14 cellular contexts compared by ENCODE assay signal in genomic region chr11:105177658-105178057, GRCh38. TPM values are rescaled to one million over a fixed set of nuclear protein-coding genes. Genes with fewer than 3 reads are reported as not detected.
DNase-seq lines count a peak whose midpoint lies in the region; ATAC-seq and TF ChIP-seq lines count a peak whose summit lies in the region.
"Had no signal": no experiment of that assay in that cellular context is flagged by ENCODE, and none has a peak within 500 bp of the region (broad histone marks: within the 10 kb centered on the region; RNA-seq: fewer than 3 reads in every experiment).

No MANE protein-coding gene starts in this region.

- TF ChIP-seq CTCF in right lobe of liver (IDR thresholded peaks at IDR 0.05), result no peak

- H3K36me3 ChIP-seq in ACC112 (ENCODE audit: insufficient read depth, low read length) (no peaks in the 10 kb centered on the region), right lobe of liver (no peaks in the 10 kb centered on the region)
- H3K36me3 ChIP-seq: tibial nerve had no signal

- H3K79me2 ChIP-seq in ACC112 (ENCODE audit: control insufficient read depth, insufficient read depth, low read length, unreplicated experiment), result no peaks in the 10 kb centered on the region

- no peak for TF ChIP-seq POLR2A in right lobe of liver (IDR thresholded peaks at IDR 0.05)

- H3K27me3 ChIP-seq in ACC112 (ENCODE audit: insufficient read depth, low read length) (no peaks in the 10 kb centered on the region), right lobe of liver (no peaks in the 10 kb centered on the region)
- H3K27me3 ChIP-seq: tibial nerve had no signal

- ATAC-seq in left colon (no peak), right lobe of liver (no peak)

- DNase-seq in HS-27A (ENCODE audit: low read depth) (peak; percentile 19), astrocyte of the hippocampus (ENCODE audit: low read depth, low spot score) (peak; percentile 23), glomerular visceral epithelial cell (ENCODE audit: extremely low spot score) (peak; percentile 30), left colon (no peak), right lobe of liver (no peak), NAMALWA (ENCODE audit: low spot score) (no peak)
- no peak for DNase-seq in activated CD4-positive, alpha-beta T cell treated with anti-CD3 and anti-CD28 coated beads for 1 hour
- DNase-seq: DMS 273 treated with DMSO at 0.1 percent for 48 hours; effector memory CD4-positive, alpha-beta T cell; hippocampal formation; NCI-H2171 had no signal

- intact Hi-C loops in left colon (cut with DNase I, micrococcal nuclease) (no loop called here), right lobe of liver (cut with DNase I) (no loop called here)

- H3K4me1 ChIP-seq in ACC112 (ENCODE audit: control insufficient read depth, insufficient read depth, low read length, unreplicated experiment), result peaks cover 14% of the 10 kb centered on the region
- H3K4me1 ChIP-seq in right lobe of liver, result no peaks in the 10 kb centered on the region

- H3K27ac ChIP-seq in ACC112 (ENCODE audit: low read depth, low read length) (peak overlapping the region; percentile 82), right lobe of liver (no peak overlapping the region)
- H3K27ac ChIP-seq: tibial nerve had no signal

- peak overlapping the region; percentile 8 for H2AFZ ChIP-seq in ACC112 (ENCODE audit: low read length, unreplicated experiment)

- H3K4me3 ChIP-seq in ACC112 (ENCODE audit: low read depth, low read length), result no peak overlapping the region
- H3K4me3 ChIP-seq in right lobe of liver, result no peak overlapping the region
- H3K4me3 ChIP-seq: tibial nerve had no signal

- H3K9me3 ChIP-seq in right lobe of liver, result no peaks in the 10 kb centered on the region
- H3K9me3 ChIP-seq: tibial nerve had no signal

RNA-seq across cellular contexts. Expression of gene CARD18, which starts 38.1 kb away (rescaled TPM):
- not detected for total RNA-seq in left colon
- not detected for total RNA-seq in right lobe of liver
- total RNA-seq: A673, tibial nerve had no signal

Comparison
In these comparisons a context has a peak if more than half of its experiments do, and no peak if none do; other contexts are left out.
1. DNase-seq: peak in HS-27A (single experiment), astrocyte of the hippocampus (single experiment) and glomerular visceral epithelial cell (single experiment); none in left colon (0 of 2), right lobe of liver (0 of 3), NAMALWA (single experiment) and activated CD4-positive, alpha-beta T cell treated with anti-CD3 and anti-CD28 coated beads for 1 hour (single experiment).